Comparison of ENCODE assay signal across 1 cellular context in the genomic region with DNA sequence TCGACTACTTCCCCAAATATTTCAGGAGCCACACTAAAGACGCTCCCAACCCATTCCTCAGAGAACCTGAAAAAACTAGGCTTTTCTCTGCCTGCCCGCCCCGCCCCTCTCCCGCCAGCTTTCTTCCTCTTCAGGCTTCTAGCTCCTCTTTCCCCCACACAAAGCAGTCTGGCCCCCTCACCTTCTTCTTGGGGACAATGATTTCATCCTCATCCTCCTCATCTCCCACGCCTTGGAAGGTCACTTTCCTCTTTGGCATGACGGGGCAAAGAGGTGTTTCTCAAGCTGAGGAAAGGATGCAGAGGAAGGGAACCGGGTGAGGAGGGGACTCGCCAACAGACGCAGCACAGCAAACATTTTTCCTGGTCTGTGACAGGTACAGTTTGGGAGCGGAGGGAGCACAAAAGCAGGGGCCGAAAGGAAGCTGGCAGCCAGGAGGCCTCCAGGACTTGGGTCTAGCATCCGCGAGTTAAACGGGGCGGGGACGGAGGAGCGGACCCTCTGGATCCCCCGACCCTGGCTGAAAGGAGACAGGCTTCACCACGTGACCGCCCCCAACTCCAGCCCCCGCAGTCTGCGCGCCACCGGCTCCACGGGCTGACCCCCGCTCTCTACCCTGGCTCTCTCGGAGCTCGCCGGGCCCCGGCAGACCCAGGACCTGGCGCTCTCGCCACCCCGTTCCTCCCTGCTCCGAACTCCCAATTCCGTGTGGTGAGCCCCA.
TF ChIP-seq lines count a peak whose summit lies in the region.

No MANE protein-coding gene starts in this region.

TF ChIP-seq in SK-N-SH, 30 proteins besides CTCF, POLR2A, EP300 and RAD21:
- TF ChIP-seq EZH2phosphoT487 (IDR thresholded peaks at IDR 0.05; ENCODE audit: borderline replicate concordance, low read depth) (no peak), ZBTB33 (IDR thresholded peaks at IDR 0.05; ENCODE audit: borderline replicate concordance, low read depth) (no peak), RFX5 (IDR thresholded peaks at IDR 0.05; ENCODE audit: low read length) (no peak), JUND (IDR thresholded peaks at IDR 0.05) (no peak), MAX (IDR thresholded peaks at IDR 0.05; ENCODE audit: low read depth) (no peak), MEF2A (IDR thresholded peaks at IDR 0.05; ENCODE audit: borderline replicate concordance, low read depth) (no peak), MXI1 (IDR thresholded peaks at IDR 0.05; ENCODE audit: low read depth, low read length) (no peak), IRF3 (IDR thresholded peaks at IDR 0.05; ENCODE audit: low read depth, low read length) (no peak), TCF12 (IDR thresholded peaks at IDR 0.05) (no peak), TEAD4 (IDR thresholded peaks at IDR 0.05; ENCODE audit: borderline replicate concordance, insufficient read depth) (no peak), CHD2 (IDR thresholded peaks at IDR 0.05; ENCODE audit: low read length, partially characterized antibody) (no peak), GABPA (IDR thresholded peaks at IDR 0.05; ENCODE audit: low read depth) (no peak), SIN3A (IDR thresholded peaks at IDR 0.05; ENCODE audit: borderline replicate concordance, low read depth, low read length) (no peak), SMC3 (IDR thresholded peaks at IDR 0.05; ENCODE audit: low read depth, low read length) (no peak), FOXJ3 (CRISPR knock-in tag; IDR thresholded peaks at IDR 0.05) (no peak), FOXM1 (IDR thresholded peaks at IDR 0.05; ENCODE audit: low read depth) (no peak), PBX3 (IDR thresholded peaks at IDR 0.05) (no peak), POLR2AphosphoS5 (IDR thresholded peaks at IDR 0.05; ENCODE audit: low read depth, low read length) (no peak)
- TF ChIP-seq, protein P1, sequence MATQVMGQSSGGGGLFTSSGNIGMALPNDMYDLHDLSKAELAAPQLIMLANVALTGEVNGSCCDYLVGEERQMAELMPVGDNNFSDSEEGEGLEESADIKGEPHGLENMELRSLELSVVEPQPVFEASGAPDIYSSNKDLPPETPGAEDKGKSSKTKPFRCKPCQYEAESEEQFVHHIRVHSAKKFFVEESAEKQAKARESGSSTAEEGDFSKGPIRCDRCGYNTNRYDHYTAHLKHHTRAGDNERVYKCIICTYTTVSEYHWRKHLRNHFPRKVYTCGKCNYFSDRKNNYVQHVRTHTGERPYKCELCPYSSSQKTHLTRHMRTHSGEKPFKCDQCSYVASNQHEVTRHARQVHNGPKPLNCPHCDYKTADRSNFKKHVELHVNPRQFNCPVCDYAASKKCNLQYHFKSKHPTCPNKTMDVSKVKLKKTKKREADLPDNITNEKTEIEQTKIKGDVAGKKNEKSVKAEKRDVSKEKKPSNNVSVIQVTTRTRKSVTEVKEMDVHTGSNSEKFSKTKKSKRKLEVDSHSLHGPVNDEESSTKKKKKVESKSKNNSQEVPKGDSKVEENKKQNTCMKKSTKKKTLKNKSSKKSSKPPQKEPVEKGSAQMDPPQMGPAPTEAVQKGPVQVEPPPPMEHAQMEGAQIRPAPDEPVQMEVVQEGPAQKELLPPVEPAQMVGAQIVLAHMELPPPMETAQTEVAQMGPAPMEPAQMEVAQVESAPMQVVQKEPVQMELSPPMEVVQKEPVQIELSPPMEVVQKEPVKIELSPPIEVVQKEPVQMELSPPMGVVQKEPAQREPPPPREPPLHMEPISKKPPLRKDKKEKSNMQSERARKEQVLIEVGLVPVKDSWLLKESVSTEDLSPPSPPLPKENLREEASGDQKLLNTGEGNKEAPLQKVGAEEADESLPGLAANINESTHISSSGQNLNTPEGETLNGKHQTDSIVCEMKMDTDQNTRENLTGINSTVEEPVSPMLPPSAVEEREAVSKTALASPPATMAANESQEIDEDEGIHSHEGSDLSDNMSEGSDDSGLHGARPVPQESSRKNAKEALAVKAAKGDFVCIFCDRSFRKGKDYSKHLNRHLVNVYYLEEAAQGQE (IDR thresholded peaks at IDR 0.05; ENCODE audit: low read depth, low read length): no peak
